16 cellular contexts compared by ENCODE assay signal in genomic region chr1:100517517-100517916, GRCh38. TPM values are rescaled to one million over a fixed set of nuclear protein-coding genes. Genes with fewer than 3 reads are reported as not detected.
DNase-seq lines count a peak whose midpoint lies in the region; ATAC-seq and TF ChIP-seq lines count a peak whose summit lies in the region.
"Had no signal": no experiment of that assay in that cellular context is flagged by ENCODE, and none has a peak within 500 bp of the region (broad histone marks: within the 10 kb centered on the region; RNA-seq: fewer than 3 reads in every experiment).

No MANE protein-coding gene starts in this region.

- H3K9me3 ChIP-seq in AG04450 (ENCODE audit: control insufficient read depth, insufficient read depth, low read length) (no peaks in the 10 kb centered on the region), T-helper 17 cell (ENCODE audit: control insufficient read depth, low read length, poor library complexity, severe bottlenecking) (no peaks in the 10 kb centered on the region)
- H3K9me3 ChIP-seq: BE2C, Caco-2 had no signal

- TF ChIP-seq CTCF in AG04450 (IDR thresholded peaks at IDR 0.05; ENCODE audit: low read depth, low read length) (no peak), fibroblast of villous mesenchyme (IDR thresholded peaks at IDR 0.05; ENCODE audit: insufficient read depth, low read depth, low read length) (no peak), mesothelial cell of epicardium (IDR thresholded peaks at IDR 0.05; ENCODE audit: unreplicated experiment) (no peak)

- CTCF ChIA-PET in AG04450 (lab: Charles Lee) = interaction anchor here (1.1 kb wide), 1 partner anchor 351 kb away, joined by 5 read pairs; no protein-coding TSS in a partner anchor

- no peaks in the 10 kb centered on the region for H3K27me3 ChIP-seq in AG04450 (ENCODE audit: control insufficient read depth, insufficient read depth, low read length)
- H3K27me3 ChIP-seq: BE2C had no signal

- H3K36me3 Mint-ChIP-seq in T-helper 17 cell (ENCODE audit: low read depth) (peaks cover 4% of the 10 kb centered on the region), mesothelial cell of epicardium (peaks cover 6% of the 10 kb centered on the region)

- H3K4me1 Mint-ChIP-seq in T-helper 17 cell = peaks cover 9% of the 10 kb centered on the region
- H3K4me1 Mint-ChIP-seq in mesothelial cell of epicardium = no peaks in the 10 kb centered on the region

- no peaks in the 10 kb centered on the region for H3K9me3 Mint-ChIP-seq in mesothelial cell of epicardium
- H3K9me3 Mint-ChIP-seq: CD4-positive, CD25-positive, alpha-beta regulatory T cell; H9 had no signal

- no peak overlapping the region for H3K4me3 ChIP-seq in AG04450 (ENCODE audit: low read depth, low read length)
- H3K4me3 ChIP-seq in fibroblast of villous mesenchyme (ENCODE audit: low read depth, low read length) = no peak overlapping the region

- H3K4me3 Mint-ChIP-seq in T-helper 17 cell (no peak overlapping the region), mesothelial cell of epicardium (no peak overlapping the region)
- H3K4me3 Mint-ChIP-seq: CD4-positive, CD25-positive, alpha-beta regulatory T cell; H9 had no signal

- H3K27ac Mint-ChIP-seq in T-helper 17 cell (peak overlapping the region; percentile 51), mesothelial cell of epicardium (peak overlapping the region; percentile 21)

- DNase-seq in AG04450 (ENCODE audit: low read depth, low spot score) (peak; percentile 8), T-helper 17 cell (no peak), fibroblast of villous mesenchyme (ENCODE audit: low read depth) (peak; percentile 18), mesothelial cell of epicardium (ENCODE audit: low spot score in 2 of 2, unreplicated experiment in 2 of 2) (no peak), ecto neural progenitor cell (ENCODE audit: low spot score) (no peak), NCI-H526 treated with DMSO at 0.1 percent for 48 hours (lab: John Stamatoyannopoulos, UW) (no peak)
- DNase-seq in activated CD4-positive, CD25-positive, alpha-beta regulatory T cell (lab: John Stamatoyannopoulos, UW) = no peak
- DNase-seq: BE2C; C1 segment of cervical spinal cord; Caco-2; CD4-positive, CD25-positive, alpha-beta regulatory T cell; GOT3; H9 had no signal

- POLR2A ChIA-PET in AG04450 (lab: Yijun Ruan, JAX) = no interaction called here

- no peak overlapping the region for H3K27ac ChIP-seq in AG04450 (ENCODE audit: low read depth, low read length)

- no peaks in the 10 kb centered on the region for H3K27me3 Mint-ChIP-seq in T-helper 17 cell
- H3K27me3 Mint-ChIP-seq in mesothelial cell of epicardium (ENCODE audit: low read depth) = no peaks in the 10 kb centered on the region
- H3K27me3 Mint-ChIP-seq: CD4-positive, CD25-positive, alpha-beta regulatory T cell had no signal

- ATAC-seq in T-helper 17 cell (no peak), GM21447 (IDR thresholded peaks at IDR 0.05; ENCODE audit: unreplicated experiment) (no peak)

RNA-seq across cellular contexts. Expression of gene GPR88, which starts 20.4 kb away (rescaled TPM):
- polyA plus RNA-seq in AG04450 (2011; rRNA removed) = not detected in 2 replicates
- polyA minus RNA-seq in AG04450 (2011; rRNA and poly(A)+ RNA removed) = not detected in 2 replicates
- under 1 TPM in 1 of 2 donors, not detected in 1; 0.21 TPM for total RNA-seq in T-helper 17 cell
- not detected in 2 replicates for total RNA-seq in fibroblast of villous mesenchyme
- total RNA-seq in mesothelial cell of epicardium = 0.07 TPM in 2 of 3 replicates, not detected in the other
- total RNA-seq: A172; Caco-2; CD4-positive, CD25-positive, alpha-beta regulatory T cell; H9; HT-29 had no signal
- polyA plus RNA-seq: CD4-positive, CD25-positive, alpha-beta regulatory T cell had no signal

Comparison
In these comparisons a context has a peak if more than half of its experiments do, and no peak if none do; other contexts are left out.
1. DNase-seq: peak in AG04450 (single experiment) and fibroblast of villous mesenchyme (single experiment); none in T-helper 17 cell (0 of 3), mesothelial cell of epicardium (0 of 2), activated CD4-positive, CD25-positive, alpha-beta regulatory T cell (0 of 4), ecto neural progenitor cell (single experiment) and NCI-H526 treated with DMSO at 0.1 percent for 48 hours (single experiment).